In the genomic region with DNA sequence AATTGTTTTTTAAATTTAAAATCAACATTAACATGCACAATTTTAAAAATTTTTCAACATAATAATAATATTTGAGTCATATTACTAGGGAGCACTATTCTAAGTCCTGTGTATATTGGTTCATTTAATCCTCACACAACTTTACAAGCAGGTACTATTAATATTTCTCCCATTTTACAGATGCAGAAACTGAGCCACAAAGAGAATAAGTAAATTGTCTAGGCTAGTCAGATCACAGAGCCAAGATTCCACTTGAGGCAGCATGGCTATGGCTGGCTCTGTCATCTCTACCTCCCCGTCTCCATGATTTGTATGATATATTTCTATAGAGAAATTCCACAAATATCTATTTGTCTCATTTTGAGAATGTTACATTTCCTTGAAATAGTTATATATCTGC, we compare ENCODE assay signal across 14 cellular contexts.
"Had no signal": no experiment of that assay in that cellular context is flagged by ENCODE, and none has a peak within 500 bp of the region (broad histone marks: within the 10 kb centered on the region; RNA-seq: fewer than 3 reads in every experiment).

No MANE protein-coding gene starts in this region.

- ATAC-seq: right cardiac atrium had no signal

- H3K27ac Mint-ChIP-seq: activated CD4-positive, alpha-beta memory T cell treated with anti-CD3 and anti-CD28 coated beads, Interleukin-2, amount 10 ng/mL, durations not matched to agents 7 days and 5 days; T-helper 2 cell treated with Interferon-gamma antibody and Interleukin-4, amounts not matched to agents 5 μg/mL and 100 μg/mL, for 36 hours had no signal

- H3K27me3 ChIP-seq: brain microvascular endothelial cell, hepatocyte, transverse colon had no signal

- H3K4me3 Mint-ChIP-seq: activated CD4-positive, alpha-beta memory T cell treated with anti-CD3 and anti-CD28 coated beads, Interleukin-2, amount 10 ng/mL, durations not matched to agents 7 days and 5 days; T-helper 2 cell treated with Interferon-gamma antibody and Interleukin-4, amounts not matched to agents 5 μg/mL and 100 μg/mL, for 36 hours had no signal

- H3K9me3 Mint-ChIP-seq: activated CD4-positive, alpha-beta memory T cell treated with anti-CD3 and anti-CD28 coated beads, Interleukin-2, amount 10 ng/mL, durations not matched to agents 7 days and 5 days; T-helper 2 cell treated with Interferon-gamma antibody and Interleukin-4, amounts not matched to agents 5 μg/mL and 100 μg/mL, for 36 hours had no signal

- H3K9me3 ChIP-seq: transverse colon had no signal

- H3K27me3 Mint-ChIP-seq: activated CD4-positive, alpha-beta memory T cell treated with anti-CD3 and anti-CD28 coated beads, Interleukin-2, amount 10 ng/mL, durations not matched to agents 7 days and 5 days had no signal

- H3K27ac ChIP-seq: brain microvascular endothelial cell, transverse colon had no signal

- DNase-seq: activated CD4-positive, alpha-beta memory T cell treated with anti-CD3 and anti-CD28 coated beads, Interleukin-2, amount 10 ng/mL, durations not matched to agents 7 days and 5 days; activated CD4-positive, alpha-beta T cell treated with anti-CD3 and anti-CD28 coated beads for 1 hour; activated naive CD4-positive, alpha-beta T cell treated with anti-CD3 and anti-CD28 coated beads, Interleukin-2, amount 50 U/mL, for 16 hours; amygdala; brain microvascular endothelial cell; cerebellar nuclear complex; midbrain; posterior cingulate gyrus; right cardiac atrium; substantia nigra; transverse colon had no signal

- H3K4me3 ChIP-seq: hepatocyte, smooth muscle cell, transverse colon had no signal
